Comparison of ENCODE assay signal across 8 cellular contexts in the genomic region with DNA sequence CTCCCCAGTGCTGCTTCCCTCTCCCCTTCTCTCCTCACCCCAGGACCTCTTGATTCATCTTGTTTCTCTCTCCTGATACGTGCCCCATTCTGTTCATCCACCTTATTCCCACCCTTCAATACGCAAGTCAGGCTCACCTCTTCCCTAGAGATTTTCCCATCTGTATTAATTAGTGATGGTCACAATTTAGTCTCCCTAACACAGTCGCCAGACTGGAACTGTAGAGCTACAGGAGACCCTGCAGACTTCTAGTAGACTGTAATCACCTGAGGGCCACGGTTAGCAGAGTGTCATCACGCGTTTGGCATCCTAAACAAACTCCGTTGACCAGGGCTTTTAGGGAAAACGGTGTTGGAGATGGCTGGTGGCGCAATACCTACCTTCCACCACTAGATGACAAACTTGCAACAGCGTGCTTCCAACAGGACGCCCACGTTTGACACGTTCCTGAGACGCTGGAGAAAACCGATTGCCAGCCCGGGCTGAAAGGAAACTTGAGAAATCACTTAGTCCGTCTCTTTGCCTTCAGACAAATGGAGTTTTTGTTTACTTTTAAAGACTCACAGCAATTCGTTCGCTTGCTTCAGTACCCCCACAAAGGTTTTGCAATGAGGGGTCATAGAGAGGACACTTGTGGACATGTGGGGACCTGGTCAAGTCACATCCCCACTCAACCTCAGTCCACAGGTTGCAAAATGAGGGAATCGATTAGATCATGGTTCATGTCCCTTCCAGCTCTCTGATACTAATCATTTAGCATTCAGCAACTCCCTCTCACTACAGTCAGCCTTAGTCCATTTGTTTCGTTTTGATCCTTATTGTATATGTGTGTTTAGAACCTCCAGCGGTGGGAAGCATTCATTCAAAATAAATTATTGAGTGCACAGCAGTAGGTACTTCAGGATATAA. TPM values are rescaled to one million over a fixed set of nuclear protein-coding genes. Genes with fewer than 3 reads are reported as not detected.
DNase-seq lines count a peak whose midpoint lies in the region; ATAC-seq and TF ChIP-seq lines count a peak whose summit lies in the region.

No MANE protein-coding gene starts in this region.

- H3K4me1 Mint-ChIP-seq in activated B cell treated with CpG ODN at 0.5 μM for 24 hours, result peaks cover 26% of the 10 kb centered on the region

- no peaks in the 10 kb centered on the region for H3K9me3 Mint-ChIP-seq in activated B cell treated with CpG ODN at 0.5 μM for 24 hours

- CTCF ChIA-PET in activated B cell treated with CpG ODN at 0.5 μM for 24 hours (lab: Charles Lee), result interaction anchor here (0.6 to 4.6 kb wide), 24 partner anchors 9 to 386 kb away, joined by 3 to 129 read pairs (median 3); a partner anchor contains a TSS

- POLR2A ChIA-PET in activated B cell treated with CpG ODN at 0.5 μM for 24 hours (lab: Charles Lee), result interaction anchor here (0.7 to 3.0 kb wide), 8 partner anchors 10 to 711 kb away, joined by 3 to 27 read pairs (median 6); a partner anchor contains a TSS

- no peaks in the 10 kb centered on the region for H3K27me3 Mint-ChIP-seq in activated B cell treated with CpG ODN at 0.5 μM for 24 hours

- no peaks in the 10 kb centered on the region for H3K36me3 Mint-ChIP-seq in activated B cell treated with CpG ODN at 0.5 μM for 24 hours (ENCODE audit: low read depth)

- peak; percentile 64 for ATAC-seq in HG03097 (IDR thresholded peaks at IDR 0.05; ENCODE audit: low FRiP score, unreplicated experiment)
- ATAC-seq in activated B cell treated with CpG ODN at 0.5 μM for 24 hours (ENCODE audit: low read depth), result peak; percentile 95
- no peak for ATAC-seq in GM18519 (IDR thresholded peaks at IDR 0.05; ENCODE audit: low FRiP score, unreplicated experiment)

- intact Hi-C loops in activated B cell treated with CpG ODN at 0.5 μM for 24 hours (cut with micrococcal nuclease), result loop anchor here (1.0 to 2.0 kb wide), 5 partner anchors 15 to 386 kb away; no protein-coding TSS in a partner anchor

- no peak overlapping the region for H3K27ac ChIP-seq in caudate nucleus (ENCODE audit: low read depth, low read length)

- H3K4me3 Mint-ChIP-seq in activated B cell treated with CpG ODN at 0.5 μM for 24 hours, result peak overlapping the region; percentile 56

- DNase-seq in Daoy (ENCODE audit: low read depth), result peak; percentile 95
- peak; percentile 72 for DNase-seq in NCI-H345 treated with DMSO at 0.1 percent for 48 hours (lab: John Stamatoyannopoulos, UW; ENCODE audit: unreplicated experiment)
- peak; percentile 48 for DNase-seq in activated B cell treated with CpG ODN at 0.5 μM for 24 hours
- DNase-seq in caudate nucleus (lab: John Stamatoyannopoulos, UW), result peak in 56 of 61 donors; percentile 19 to 86 (median 56)
- DNase-seq in islet precursor cell, result peak; percentile 98
- DNase-seq in stimulated activated CD4-positive, alpha-beta T cell treated with anti-CD3 and anti-CD28 coated beads, Interleukin-12 subunit alpha, Interleukin-12 subunit beta, amount 100 ng/mL, for 48 hours (ENCODE audit: low read depth in 2 of 3, low spot score in 1 of 3), result peak; percentile 61 to 75 (median 70)

- peak; percentile 83 for TF ChIP-seq CTCF in activated B cell treated with CpG ODN at 0.5 μM for 24 hours (IDR thresholded peaks at IDR 0.05)

- no peak overlapping the region for H3K27ac Mint-ChIP-seq in activated B cell treated with CpG ODN at 0.5 μM for 24 hours

RNA-seq across cellular contexts. Expression of a gene that starts 20.6 kb away (rescaled TPM):
- total RNA-seq in Daoy (2014; rRNA removed; shearing (Covaris generic)), result not detected in 2 replicates
- not detected in 2 replicates for total RNA-seq in activated B cell treated with CpG ODN at 0.5 μM for 24 hours

RNA-seq across cellular contexts. Expression of a gene that starts 23.8 kb away (rescaled TPM):
- 15.1 and 22.1 TPM in 2 replicates for total RNA-seq in Daoy (2014; rRNA removed; shearing (Covaris generic))
- 4.1 and 4.7 TPM in 2 replicates for total RNA-seq in activated B cell treated with CpG ODN at 0.5 μM for 24 hours

RNA-seq across cellular contexts. Expression of a gene that starts 40.7 kb away (rescaled TPM):
- total RNA-seq in Daoy (2014; rRNA removed; shearing (Covaris generic)), result 79.9 and 117 TPM in 2 replicates
- total RNA-seq in activated B cell treated with CpG ODN at 0.5 μM for 24 hours, result 72.5 and 76.5 TPM in 2 replicates

Comparison
In these comparisons a context has a peak if more than half of its experiments do, and no peak if none do; other contexts are left out.
1. DNase-seq: peak in every context shown above with its lines; median percentile 98 in islet precursor cell; 95 in Daoy; 72 in NCI-H345 treated with DMSO at 0.1 percent for 48 hours; 70 in stimulated activated CD4-positive, alpha-beta T cell treated with anti-CD3 and anti-CD28 coated beads, Interleukin-12 subunit alpha, Interleukin-12 subunit beta, amount 100 ng/mL, for 48 hours; 56 in caudate nucleus; 48 in activated B cell treated with CpG ODN at 0.5 μM for 24 hours.